8 cellular contexts compared by ENCODE assay signal in the genomic region with DNA sequence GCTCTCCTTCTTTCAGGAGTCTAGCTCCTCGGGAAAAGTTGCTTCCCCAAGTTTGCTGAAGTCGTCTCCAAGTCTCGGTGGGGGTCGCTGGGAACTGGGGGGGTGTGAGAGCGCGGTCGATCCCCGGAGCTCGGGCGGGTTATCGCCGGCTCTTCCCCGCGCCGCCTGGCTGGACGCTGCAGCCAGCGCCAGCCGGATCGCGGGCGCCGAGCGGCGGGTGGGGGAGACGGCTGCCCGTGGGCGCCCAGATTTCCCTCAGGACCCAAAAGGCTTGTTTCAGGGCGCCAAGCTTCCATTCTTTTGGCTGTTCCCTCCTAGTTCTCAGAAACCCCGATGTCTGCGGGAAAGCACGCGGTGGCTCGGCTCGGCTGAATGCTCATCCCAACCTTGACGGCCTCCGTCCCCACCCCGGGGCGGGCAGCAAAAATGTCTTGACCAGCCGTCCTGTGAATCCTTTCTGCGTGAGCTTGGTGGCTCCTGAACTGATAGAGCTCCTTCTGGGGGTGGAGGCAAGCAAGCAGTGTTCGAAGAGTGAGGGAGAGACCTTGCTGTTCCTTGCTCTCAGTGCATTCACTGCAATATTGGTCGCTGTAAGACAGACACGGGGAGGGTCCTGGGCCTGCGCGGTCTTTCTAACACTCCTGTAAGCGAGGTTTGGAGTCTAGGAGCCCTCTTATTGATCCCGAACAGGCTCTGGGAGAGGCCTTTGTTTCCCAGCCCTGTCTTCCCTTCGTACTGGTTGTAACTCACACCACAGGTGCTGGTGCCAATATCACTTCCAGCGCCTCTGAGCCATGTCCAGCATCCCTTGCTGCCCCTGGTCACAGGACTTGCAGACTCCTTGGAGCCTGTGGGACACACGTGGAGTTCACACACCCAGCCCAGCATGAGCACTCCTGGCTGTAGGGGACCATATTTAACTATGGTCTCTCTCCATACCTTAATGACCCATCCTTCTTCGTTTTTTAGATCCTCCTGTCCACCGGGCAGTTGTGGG. TPM values are rescaled to one million over a fixed set of nuclear protein-coding genes. Genes with fewer than 3 reads are reported as not detected.
DNase-seq lines count a peak whose midpoint lies in the region; ATAC-seq, FAIRE-seq and TF ChIP-seq lines count a peak whose summit lies in the region.

No MANE protein-coding gene starts in this region.

- no peak for TF ChIP-seq CTCF in C4-2B (conservative IDR thresholded peaks at IDR 0.05)
- no peak for TF ChIP-seq CTCF in HepG2 (CRISPR knock-in tag; IDR thresholded peaks at IDR 0.05)

- H2AFZ ChIP-seq in HepG2 (ENCODE audit: low read length): no peak overlapping the region

- TF ChIP-seq EP300 in HepG2 (IDR thresholded peaks at IDR 0.05; ENCODE audit: low read depth in 2 of 2, low read length in 2 of 2): no peak
- TF ChIP-seq EP300 in HepG2 (CRISPR knock-in tag; IDR thresholded peaks at IDR 0.05; ENCODE audit: borderline replicate concordance): no peak

- whole genome bisulfite sequencing in HepG2 (ENCODE audit: low lambda C conversion rate): 13% methylated on average over 11 of the region's 52 CpGs

- H3K4me1 ChIP-seq in HepG2 (ENCODE audit: insufficient read depth, low read length): no peaks in the 10 kb centered on the region

- in situ Hi-C loops in HepG2 (cut with HindIII; ENCODE audit: extremely low pct_ligation_motif_present, low pct_unique_long_range_greater_than_20kb): no loop called here

- no peak for FAIRE-seq in HepG2 (lab: Jason Lieb, UNC)

- no peaks in the 10 kb centered on the region for H3K36me3 ChIP-seq in HepG2 (replicated peaks in 1 of 2; ENCODE audit: control insufficient read depth in 1 of 2, insufficient read depth in 2 of 2, low read length in 2 of 2)

- H3K9ac ChIP-seq in HepG2 (ENCODE audit: insufficient read depth, low read depth, low read length): no peak overlapping the region

- intact Hi-C loops in HepG2 (cut with micrococcal nuclease; ENCODE audit: unreplicated experiment): no loop called here

- CTCF ChIA-PET in HepG2 (lab: Yijun Ruan, JAX; ENCODE audit: low intra/inter-chr PET ratio, low total read pairs): no interaction called here

- no TSS peak for BruUV-seq in HepG2 (replicated peaks; lab: Mats Ljungman, UMichigan)

- peak overlapping the region; percentile 58 for H3K4me2 ChIP-seq in HepG2 (ENCODE audit: low read depth, low read length)

- H3K27me3 ChIP-seq in HepG2 (ENCODE audit: control insufficient read depth in 1 of 2, insufficient read depth in 2 of 2, low read length in 2 of 2): peaks cover 12 to 90% of the 10 kb centered on the region in 2 experiments

- no peaks in the 10 kb centered on the region for H3K79me2 ChIP-seq in HepG2 (ENCODE audit: insufficient read depth, low read length)

- 0 out of 2 replicates have a peak, but pooled peaks cover 4% of the 10 kb centered on the region for H4K20me1 ChIP-seq in HepG2 (ENCODE audit: insufficient read depth, low read length)

- TF ChIP-seq POLR2A in HepG2 (IDR thresholded peaks at IDR 0.05; ENCODE audit: insufficient read depth in 1 of 2, low read depth in 2 of 2, low read length in 2 of 2): no peak

- POLR2A ChIA-PET in HepG2 (lab: Yijun Ruan, JAX): no interaction called here

- peak overlapping the region; percentile 21 to 64 (median 39); a peak in 5 of 6 replicates for H3K4me3 ChIP-seq in HepG2 (replicated peaks in 1 of 3; ENCODE audit: insufficient read depth in 1 of 3, low read depth in 2 of 3, low read length in 3 of 3)

- TF ChIP-seq RAD21 in HepG2 (CRISPR knock-in tag; IDR thresholded peaks at IDR 0.05): no peak

- ATAC-seq in HepG2: peak; percentile 60
- no peak for ATAC-seq in GM18858 (IDR thresholded peaks at IDR 0.05; ENCODE audit: unreplicated experiment)
- no peak for ATAC-seq in HG02642 (IDR thresholded peaks at IDR 0.05; ENCODE audit: poor library complexity, unreplicated experiment)

- DNase-seq in Kasumi-1 (lab: John Stamatoyannopoulos, UW) (peak; percentile 12 to 14), caudate nucleus (lab: John Stamatoyannopoulos, UW) (peak in 11 of 61 donors; percentile 4 to 65 (median 33)), HepG2 (ENCODE audit: low spot score) (no peak), iPS-NIHi7 (ENCODE audit: extremely low spot score) (no peak)

- H3K27ac ChIP-seq in C4-2B: peak overlapping the region; percentile 99
- peak overlapping the region; percentile 93 for H3K27ac ChIP-seq in caudate nucleus (ENCODE audit: low read depth, low read length)
- H3K27ac ChIP-seq in HepG2 (ENCODE audit: extremely low read length, insufficient read depth, low read length): no peak overlapping the region
- peak overlapping the region; percentile 92 for H3K27ac ChIP-seq in temporal lobe (ENCODE audit: low read depth, low read length)

- no peaks in the 10 kb centered on the region for H3K9me3 ChIP-seq in HepG2 (ENCODE audit: low read length)

TF ChIP-seq in HepG2, 621 proteins besides CTCF, POLR2A, EP300 and RAD21 (continues in another document):
- TF ChIP-seq ZKSCAN8 (CRISPR knock-in tag; IDR thresholded peaks at IDR 0.05; ENCODE audit: borderline replicate concordance) (no peak), SKI (IDR thresholded peaks at IDR 0.05; ENCODE audit: partially characterized antibody) (no peak), ZIK1 (CRISPR knock-in tag; IDR thresholded peaks at IDR 0.05; ENCODE audit: borderline replicate concordance, low read depth) (no peak), NFE2L2 (IDR thresholded peaks at IDR 0.05; ENCODE audit: low read length) (no peak), AFF4 (CRISPR knock-in tag; IDR thresholded peaks at IDR 0.05) (no peak), ZNF891 (CRISPR knock-in tag; IDR thresholded peaks at IDR 0.05) (no peak), ZNF296 (CRISPR knock-in tag; conservative IDR thresholded peaks at IDR 0.05) (no peak), DMAP1 (CRISPR knock-in tag; IDR thresholded peaks at IDR 0.05) (no peak)

RNA-seq across cellular contexts. Expression of gene ZBTB16, which starts 1.8 kb away (rescaled TPM):
- total RNA-seq in HepG2 (2016; rRNA removed; fragmentation: Illumina TruSeq; extraction: Trizol): not detected in 2 replicates
- total RNA-seq in HepG2 (2016; cell fraction: cytosol; rRNA removed; fragmentation: Illumina TruSeq; extraction: Trizol; ENCODE audit: low read depth): not detected in 2 replicates
- not detected in 2 replicates for total RNA-seq in HepG2 (2016; cell fraction: insoluble cytoplasmic fraction; rRNA removed; fragmentation: Illumina TruSeq; extraction: Trizol)
- total RNA-seq in HepG2 (2016; cell fraction: membrane; rRNA removed; fragmentation: Illumina TruSeq; extraction: Trizol): not detected in 2 replicates
- total RNA-seq in HepG2 (2016; cell fraction: nucleus; rRNA removed; fragmentation: Illumina TruSeq; extraction: Trizol): not detected in 2 replicates
- not detected in 2 replicates for polyA plus RNA-seq in HepG2 (2011; rRNA removed)
- not detected in 2 replicates for polyA plus RNA-seq in HepG2 (2011; cell fraction: cytosol; rRNA removed)
- polyA plus RNA-seq in HepG2 (2011; cell fraction: nucleus; rRNA removed): not detected in 2 replicates
- polyA plus RNA-seq in HepG2 (2012): not detected in 2 replicates
- polyA plus RNA-seq in HepG2 (2016; cell fraction: cytosol; fragmentation: Illumina TruSeq; extraction: Trizol; ENCODE audit: low read depth): not detected in 2 replicates
- polyA plus RNA-seq in HepG2 (2016; cell fraction: insoluble cytoplasmic fraction; fragmentation: Illumina TruSeq; extraction: Trizol; ENCODE audit: low read depth): not detected in 2 replicates
- polyA plus RNA-seq in HepG2 (2016; cell fraction: membrane; fragmentation: Illumina TruSeq; extraction: Trizol; ENCODE audit: low read depth): not detected in 2 replicates
- polyA plus RNA-seq in HepG2 (2016; cell fraction: nucleus; fragmentation: Illumina TruSeq; extraction: Trizol; ENCODE audit: insufficient read depth, low read depth): not detected in 2 replicates
- not detected in 2 replicates for polyA minus RNA-seq in HepG2 (2011; rRNA and poly(A)+ RNA removed; ENCODE audit: low replicate concordance)
- polyA minus RNA-seq in HepG2 (2011; cell fraction: cytosol; rRNA and poly(A)+ RNA removed): not detected in 2 replicates
- polyA minus RNA-seq in HepG2 (2011; cell fraction: nucleus; rRNA and poly(A)+ RNA removed): not detected in 2 replicates
- 8.4 TPM for total RNA-seq in temporal lobe

Comparison
In these comparisons a context has a peak if more than half of its experiments do, and no peak if none do; other contexts are left out.
1. DNase-seq: peak in Kasumi-1 (2 of 2); none in HepG2 (single experiment) and iPS-NIHi7 (single experiment).